ENCODE assay signal across 9 cellular contexts in genomic region chr4:88822034-88822433, GRCh38.
A peak's percentile ranks its signal among the peaks of the same experiment; 100 is the strongest.
DNase-seq lines count a peak whose midpoint lies in the region; ATAC-seq, FAIRE-seq and TF ChIP-seq lines count a peak whose summit lies in the region.
"Had no signal": no experiment of that assay in that cellular context is flagged by ENCODE, and none has a peak within 500 bp of the region (broad histone marks: within the 10 kb centered on the region; RNA-seq: fewer than 3 reads in every experiment).

No MANE protein-coding gene starts in this region.

- H3K79me2 ChIP-seq in neural progenitor cell (ENCODE audit: low read depth), result peaks cover 4% of the 10 kb centered on the region

- intact Hi-C loops in dendritic cell treated with granulocyte-macrophage colony-stimulating factor and Interleukin-4, amounts not matched to agents 40 ng/mL and 50 ng/mL, for 4 days (cut with micrococcal nuclease), result loop anchor here (2.0 to 10.0 kb wide), 3 partner anchors 37 to 289 kb away; partner anchors contain the start of gene TIGD2

- no peak for DNase-seq in stimulated activated naive CD8-positive, alpha-beta T cell treated with anti-CD3 and anti-CD28 coated beads, Interleukin-15, Interleukin-2, amounts not matched to agents 100 U/mL and 50 U/mL, for 24 hours
- DNase-seq in neural progenitor cell (ENCODE audit: low spot score) (no peak), kidney glomerular epithelial cell (lab: John Stamatoyannopoulos, UW) (no peak), GM19239 (ENCODE audit: insufficient read length, low spot score) (no peak)

- H3F3A ChIP-seq in neural progenitor cell (ENCODE audit: low read depth), result peaks cover 13% of the 10 kb centered on the region

- H3K4me3 ChIP-seq in neural progenitor cell, result peak overlapping the region; percentile 44

- no peak for TF ChIP-seq CTCF in neural progenitor cell (IDR thresholded peaks at IDR 0.05)

- H3K27me3 Mint-ChIP-seq in stimulated activated naive CD8-positive, alpha-beta T cell treated with anti-CD3 and anti-CD28 coated beads, Interleukin-15, Interleukin-2, amounts not matched to agents 100 ng/mL and 50 ng/mL, for 24 hours, result no peaks in the 10 kb centered on the region
- H3K27me3 Mint-ChIP-seq in dendritic cell treated with granulocyte-macrophage colony-stimulating factor and Interleukin-4, amounts not matched to agents 40 ng/mL and 50 ng/mL, for 4 days, result no peaks in the 10 kb centered on the region
- peaks cover 2% of the 10 kb centered on the region for H3K27me3 Mint-ChIP-seq in neural progenitor cell (ENCODE audit: insufficient read depth, low read depth)

- H4K20me1 ChIP-seq in neural progenitor cell (ENCODE audit: low read depth), result no peaks in the 10 kb centered on the region

- no peak overlapping the region for H3K27ac Mint-ChIP-seq in stimulated activated naive CD8-positive, alpha-beta T cell treated with anti-CD3 and anti-CD28 coated beads, Interleukin-15, Interleukin-2, amounts not matched to agents 100 ng/mL and 50 ng/mL, for 24 hours
- peak overlapping the region; percentile 91 for H3K27ac Mint-ChIP-seq in dendritic cell treated with granulocyte-macrophage colony-stimulating factor and Interleukin-4, amounts not matched to agents 40 ng/mL and 50 ng/mL, for 4 days
- peak overlapping the region; percentile 23 for H3K27ac Mint-ChIP-seq in neural progenitor cell

- H2AFZ ChIP-seq in neural progenitor cell (replicated peaks), result no peak overlapping the region

- no peaks in the 10 kb centered on the region for H3K9me3 Mint-ChIP-seq in stimulated activated naive CD8-positive, alpha-beta T cell treated with anti-CD3 and anti-CD28 coated beads, Interleukin-15, Interleukin-2, amounts not matched to agents 100 ng/mL and 50 ng/mL, for 24 hours
- H3K9me3 Mint-ChIP-seq in dendritic cell treated with granulocyte-macrophage colony-stimulating factor and Interleukin-4, amounts not matched to agents 40 ng/mL and 50 ng/mL, for 4 days, result no peaks in the 10 kb centered on the region
- H3K9me3 Mint-ChIP-seq in neural progenitor cell, result no peaks in the 10 kb centered on the region

- H3K27ac ChIP-seq in neural progenitor cell, result no peak overlapping the region
- H3K27ac ChIP-seq: HL-60 had no signal

- no peaks in the 10 kb centered on the region for H3K36me3 ChIP-seq in neural progenitor cell

- peak overlapping the region; percentile 85 for H3K4me3 Mint-ChIP-seq in stimulated activated naive CD8-positive, alpha-beta T cell treated with anti-CD3 and anti-CD28 coated beads, Interleukin-15, Interleukin-2, amounts not matched to agents 100 ng/mL and 50 ng/mL, for 24 hours
- H3K4me3 Mint-ChIP-seq in dendritic cell treated with granulocyte-macrophage colony-stimulating factor and Interleukin-4, amounts not matched to agents 40 ng/mL and 50 ng/mL, for 4 days, result peak overlapping the region; percentile 78
- peak overlapping the region; percentile 86 for H3K4me3 Mint-ChIP-seq in neural progenitor cell

- H3K9me3 ChIP-seq in neural progenitor cell (ENCODE audit: low read depth), result no peaks in the 10 kb centered on the region

- H3K4me2 ChIP-seq in neural progenitor cell, result peak overlapping the region; percentile 80

- no peaks in the 10 kb centered on the region for H3K36me3 Mint-ChIP-seq in stimulated activated naive CD8-positive, alpha-beta T cell treated with anti-CD3 and anti-CD28 coated beads, Interleukin-15, Interleukin-2, amounts not matched to agents 100 ng/mL and 50 ng/mL, for 24 hours (ENCODE audit: low read depth)
- H3K36me3 Mint-ChIP-seq in dendritic cell treated with granulocyte-macrophage colony-stimulating factor and Interleukin-4, amounts not matched to agents 40 ng/mL and 50 ng/mL, for 4 days (ENCODE audit: low read depth), result peaks cover 6% of the 10 kb centered on the region
- H3K36me3 Mint-ChIP-seq in neural progenitor cell, result no peaks in the 10 kb centered on the region

- ATAC-seq in stimulated activated naive CD8-positive, alpha-beta T cell treated with anti-CD3 and anti-CD28 coated beads, Interleukin-15, Interleukin-2, amounts not matched to agents 100 U/mL and 50 U/mL, for 24 hours, result no peak
- no peak for ATAC-seq in GM19463 (IDR thresholded peaks at IDR 0.05; ENCODE audit: unreplicated experiment)
- no peak for ATAC-seq in GM19455 (IDR thresholded peaks at IDR 0.05; ENCODE audit: unreplicated experiment)

- H3K4me1 Mint-ChIP-seq in stimulated activated naive CD8-positive, alpha-beta T cell treated with anti-CD3 and anti-CD28 coated beads, Interleukin-15, Interleukin-2, amounts not matched to agents 100 ng/mL and 50 ng/mL, for 24 hours (ENCODE audit: low read depth), result peaks cover 17% of the 10 kb centered on the region
- H3K4me1 Mint-ChIP-seq in dendritic cell treated with granulocyte-macrophage colony-stimulating factor and Interleukin-4, amounts not matched to agents 40 ng/mL and 50 ng/mL, for 4 days (ENCODE audit: low read depth), result peaks cover 27% of the 10 kb centered on the region
- peaks cover 21% of the 10 kb centered on the region for H3K4me1 Mint-ChIP-seq in neural progenitor cell

- H3K9ac ChIP-seq in neural progenitor cell, result no peak overlapping the region

- peaks cover 14% of the 10 kb centered on the region for H3K4me1 ChIP-seq in neural progenitor cell

- H3K27me3 ChIP-seq in neural progenitor cell, result no peaks in the 10 kb centered on the region

- no peak for FAIRE-seq in GM19239 (lab: Jason Lieb, UNC)
